27 cellular contexts compared by ENCODE assay signal in the genomic region with DNA sequence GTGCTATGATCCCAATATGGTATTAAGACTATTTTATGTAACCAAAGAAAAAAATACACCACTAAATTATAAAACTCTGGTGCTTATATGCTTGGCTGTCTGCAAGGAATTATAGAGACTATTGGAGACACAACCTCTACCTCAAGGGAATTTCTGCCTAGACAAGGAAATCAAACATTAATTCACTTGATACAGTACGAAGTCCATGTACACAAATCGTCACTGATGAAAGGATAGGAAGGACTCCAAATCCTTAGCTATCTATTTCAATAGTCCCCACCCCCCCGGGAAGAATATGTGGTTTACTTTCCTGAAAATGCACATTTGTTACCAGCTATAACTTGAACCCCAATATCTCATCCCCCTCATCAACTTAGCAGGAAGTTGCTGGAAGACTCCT. TPM values are rescaled to one million over a fixed set of nuclear protein-coding genes. Genes with fewer than 3 reads are reported as not detected.
"Had no signal": no experiment of that assay in that cellular context is flagged by ENCODE, and none has a peak within 500 bp of the region (broad histone marks: within the 10 kb centered on the region; RNA-seq: fewer than 3 reads in every experiment).

No MANE protein-coding gene starts in this region.

- H3K4me3 Mint-ChIP-seq: endodermal cell; mesothelial cell of epicardium; naive B cell; natural killer cell treated with Interleukin-12 subunit alpha and Interleukin-12 subunit beta and Interleukin-15 and Interleukin-18, amount 100 ng/mL, for 72 hours; neural crest cell; stimulated activated memory B cell treated with anti-CD40 and anti-IgM and Interleukin-4, amounts not matched to agents 10 μg/mL and 1 μg/mL and 100 μg/mL, for 72 hours had no signal

- H3K27me3 ChIP-seq: gastrocnemius medialis, right atrium auricular region, sigmoid colon, spleen, tibial nerve, upper lobe of left lung had no signal

- H3K27ac Mint-ChIP-seq: endodermal cell; mesothelial cell of epicardium; naive B cell; natural killer cell treated with Interleukin-12 subunit alpha and Interleukin-12 subunit beta and Interleukin-15 and Interleukin-18, amount 100 ng/mL, for 72 hours; progenitor cell of endocrine pancreas; stimulated activated memory B cell treated with anti-CD40 and anti-IgM and Interleukin-4, amounts not matched to agents 10 μg/mL and 1 μg/mL and 100 μg/mL, for 72 hours had no signal

- H3K9me3 ChIP-seq: gastrocnemius medialis, mucosa of descending colon, neutrophil, right atrium auricular region, sigmoid colon, spleen, thoracic aorta, tibial nerve, upper lobe of left lung had no signal

- H3K36me3 ChIP-seq: gastrocnemius medialis, neutrophil, right atrium auricular region, sigmoid colon, spleen, thoracic aorta, tibial nerve, upper lobe of left lung had no signal

- DNase-seq: cortex of kidney; effector CD8-positive, alpha-beta T cell; endodermal cell; foreskin fibroblast; gastrocnemius medialis; mesenchymal stem cell; mucosa of descending colon; naive B cell; sigmoid colon; spleen; stimulated activated CD4-positive, alpha-beta T cell treated with anti-CD3 and anti-CD28 coated beads, Interleukin-4, amount 100 ng/mL, for 4 hours; stimulated activated naive CD8-positive, alpha-beta T cell treated with anti-CD3 and anti-CD28 coated beads, Interleukin-15, Interleukin-2, amounts not matched to agents 100 U/mL and 50 U/mL, for 24 hours; substantia nigra; upper lobe of left lung had no signal

- H3K36me3 Mint-ChIP-seq: mesothelial cell of epicardium; naive B cell; natural killer cell treated with Interleukin-12 subunit alpha and Interleukin-12 subunit beta and Interleukin-15 and Interleukin-18, amount 100 ng/mL, for 72 hours; stimulated activated memory B cell treated with anti-CD40 and anti-IgM and Interleukin-4, amounts not matched to agents 10 μg/mL and 1 μg/mL and 100 μg/mL, for 72 hours had no signal

- H3K4me3 ChIP-seq: gastrocnemius medialis, mucosa of descending colon, right atrium auricular region, sigmoid colon, spleen, thoracic aorta, tibial nerve, upper lobe of left lung had no signal

- H3K4me1 ChIP-seq: gastrocnemius medialis, right atrium auricular region, sigmoid colon, tibial nerve, upper lobe of left lung had no signal

- H3K9me3 Mint-ChIP-seq: endodermal cell; mesothelial cell of epicardium; natural killer cell treated with Interleukin-12 subunit alpha and Interleukin-12 subunit beta and Interleukin-15 and Interleukin-18, amount 100 ng/mL, for 72 hours; neural crest cell; stimulated activated memory B cell treated with anti-CD40 and anti-IgM and Interleukin-4, amounts not matched to agents 10 μg/mL and 1 μg/mL and 100 μg/mL, for 72 hours had no signal

- FAIRE-seq: keratinocyte, urothelium cell line had no signal

- H3K4me1 Mint-ChIP-seq: endodermal cell, mesothelial cell of epicardium, neural crest cell had no signal

- H3K27me3 Mint-ChIP-seq: progenitor cell of endocrine pancreas; stimulated activated memory B cell treated with anti-CD40 and anti-IgM and Interleukin-4, amounts not matched to agents 10 μg/mL and 1 μg/mL and 100 μg/mL, for 72 hours had no signal

- H3K27ac ChIP-seq: epithelial cell of prostate, gastrocnemius medialis, neutrophil, parathyroid adenoma, right atrium auricular region, sigmoid colon, thoracic aorta, tibial nerve, upper lobe of left lung had no signal

RNA-seq across cellular contexts. Expression of a gene that starts 21.9 kb away (rescaled TPM):
- total RNA-seq: natural killer cell treated with Interleukin-12 subunit alpha and Interleukin-12 subunit beta and Interleukin-15 and Interleukin-18, amount 100 ng/mL, for 72 hours had no signal
